ENCODE assay signal across 8 cellular contexts in genomic region chr16:88024491-88025467, GRCh38.
A peak's percentile ranks its signal among the peaks of the same experiment; 100 is the strongest.
DNase-seq lines count a peak whose midpoint lies in the region; ATAC-seq and TF ChIP-seq lines count a peak whose summit lies in the region.
"Not testable (repeated sequence)": the region's sequence is repeated elsewhere in the genome, so short reads cannot be mapped to it uniquely, and the experiment has no call there.

No MANE protein-coding gene starts in this region.

- not testable (repeated sequence) for H3K4me3 Mint-ChIP-seq in activated CD4-positive, alpha-beta T cell treated with anti-CD3 and anti-CD28 coated beads, Interleukin-2, amount 10 ng/mL, durations not matched to agents 24 days and 14 days; chondrocyte (ENCODE audit: unreplicated experiment); natural killer cell

- peak; percentile 43 to 65 for ATAC-seq in left cardiac atrium
- peak in 2 of 3 donors; percentile 29 to 40 for ATAC-seq in natural killer cell

- H3K27me3 ChIP-seq in BLaER1 treated with 17β-estradiol and CSF1 and Interleukin-3, amounts not matched to agents 10 nM and 100 nM: not testable (repeated sequence)

- peak overlapping the region; percentile 57 to 89 (median 81); a peak in 21 of 22 replicates for H3K9ac ChIP-seq in BLaER1 treated with 17β-estradiol and CSF1 and Interleukin-3, amounts not matched to agents 10 nM and 100 nM

- peaks cover 0 to 28% (median 0%) of the 10 kb centered on the region in 11 experiments; a peak in 3 of 22 replicates for H4K20me1 ChIP-seq in BLaER1 treated with 17β-estradiol and CSF1 and Interleukin-3, amounts not matched to agents 10 nM and 100 nM

- peak overlapping the region; percentile 53 for H3K27ac Mint-ChIP-seq in activated CD4-positive, alpha-beta T cell treated with anti-CD3 and anti-CD28 coated beads, Interleukin-2, amount 10 ng/mL, durations not matched to agents 24 days and 14 days
- H3K27ac Mint-ChIP-seq in chondrocyte (ENCODE audit: unreplicated experiment) (peak overlapping the region; percentile 75), natural killer cell (peak overlapping the region in 1 of 2 donors; percentile 20)

- intact Hi-C loops in activated CD4-positive, alpha-beta T cell treated with anti-CD3 and anti-CD28 coated beads, Interleukin-2, amount 10 ng/mL, durations not matched to agents 24 days and 14 days (cut with micrococcal nuclease); left cardiac atrium (cut with DNase I); natural killer cell (cut with micrococcal nuclease): not testable (repeated sequence)

- DNase-seq in HK-2 (ENCODE audit: unreplicated experiment): peak; percentile 58
- peak; percentile 56 for DNase-seq in NOMO-1 treated with dmso at 0.1 percent for 144 hours (lab: John Stamatoyannopoulos, UW; ENCODE audit: unreplicated experiment)
- DNase-seq in activated CD4-positive, alpha-beta T cell treated with anti-CD3 and anti-CD28 coated beads, Interleukin-2, amount 10 ng/mL, durations not matched to agents 24 days and 14 days; chondrocyte (ENCODE audit: low spot score); natural killer cell: not testable (repeated sequence)
- peak; percentile 76 for DNase-seq in left cardiac atrium
- peak; percentile 33 for DNase-seq in stimulated activated naive CD4-positive, alpha-beta T cell treated with Interleukin-2 at 50 U/mL for 16 hours (lab: John Stamatoyannopoulos, UW)

- H3K4me1 ChIP-seq in BLaER1 treated with 17β-estradiol and CSF1 and Interleukin-3, amounts not matched to agents 10 nM and 100 nM: peaks cover 38 to 90% (median 68%) of the 10 kb centered on the region in 10 experiments

- not testable (repeated sequence) for H3K27me3 Mint-ChIP-seq in activated CD4-positive, alpha-beta T cell treated with anti-CD3 and anti-CD28 coated beads, Interleukin-2, amount 10 ng/mL, durations not matched to agents 24 days and 14 days; chondrocyte (ENCODE audit: low read depth); natural killer cell (ENCODE audit: low read depth in 2 of 2)

- not testable (repeated sequence) for H3K9me3 Mint-ChIP-seq in activated CD4-positive, alpha-beta T cell treated with anti-CD3 and anti-CD28 coated beads, Interleukin-2, amount 10 ng/mL, durations not matched to agents 24 days and 14 days; chondrocyte (ENCODE audit: low read depth); natural killer cell

- peaks cover 13% of the 10 kb centered on the region for H3K4me1 Mint-ChIP-seq in activated CD4-positive, alpha-beta T cell treated with anti-CD3 and anti-CD28 coated beads, Interleukin-2, amount 10 ng/mL, durations not matched to agents 24 days and 14 days
- peaks cover 44% of the 10 kb centered on the region for H3K4me1 Mint-ChIP-seq in chondrocyte (ENCODE audit: low read depth)
- peaks cover 6 to 14% of the 10 kb centered on the region in 2 donors for H3K4me1 Mint-ChIP-seq in natural killer cell

- peaks cover 19 to 51% (median 36%) of the 10 kb centered on the region in 11 experiments; a peak in 21 of 22 replicates for H3K36me3 ChIP-seq in BLaER1 treated with 17β-estradiol and CSF1 and Interleukin-3, amounts not matched to agents 10 nM and 100 nM

- peak overlapping the region; percentile 79 to 94 (median 88) for H3K4me2 ChIP-seq in BLaER1 treated with 17β-estradiol and CSF1 and Interleukin-3, amounts not matched to agents 10 nM and 100 nM

- not testable (repeated sequence) for H3K36me3 Mint-ChIP-seq in activated CD4-positive, alpha-beta T cell treated with anti-CD3 and anti-CD28 coated beads, Interleukin-2, amount 10 ng/mL, durations not matched to agents 24 days and 14 days (ENCODE audit: low read depth); natural killer cell
- H3K36me3 Mint-ChIP-seq in chondrocyte (ENCODE audit: low read depth): peaks cover 12% of the 10 kb centered on the region

- H3K4me3 ChIP-seq in BLaER1 treated with 17β-estradiol and CSF1 and Interleukin-3, amounts not matched to agents 10 nM and 100 nM: peak overlapping the region in 5 of 10 experiments; percentile 17 to 42 (median 22); a peak in 5 of 20 replicates

- H3K27ac ChIP-seq in BLaER1 treated with 17β-estradiol and CSF1 and Interleukin-3, amounts not matched to agents 10 nM and 100 nM: peak overlapping the region; percentile 44 to 99 (median 95); a peak in 21 of 22 replicates

- peak; percentile 84 for TF ChIP-seq CTCF in chondrocyte (IDR thresholded peaks at IDR 0.05)
- TF ChIP-seq CTCF in natural killer cell (IDR thresholded peaks at IDR 0.05): not testable (repeated sequence)

- not testable (repeated sequence) for H3K9me3 ChIP-seq in BLaER1 treated with 17β-estradiol and CSF1 and Interleukin-3, amounts not matched to agents 10 nM and 100 nM (replicated peaks in 1 of 11)
